In genomic region chr21:45033791-45034555, GRCh38 we compare ENCODE assay signal across 2 cellular contexts.
TF ChIP-seq lines count a peak whose summit lies in the region.

No MANE protein-coding gene starts in this region.

TF ChIP-seq in liver, 16 proteins besides CTCF, POLR2A, EP300 and RAD21:
- peak; percentile 11 for TF ChIP-seq SP1 (IDR thresholded peaks at IDR 0.05)
- TF ChIP-seq NR2F2 (IDR thresholded peaks at IDR 0.05): peak; percentile 35
- no peak for TF ChIP-seq REST (IDR thresholded peaks at IDR 0.05)
- TF ChIP-seq FOXA1 (IDR thresholded peaks at IDR 0.05): no peak
TF ChIP-seq in liver: peak in this region for 2.

TF ChIP-seq in HepG2, 621 proteins besides CTCF, POLR2A, EP300 and RAD21:
- TF ChIP-seq PBX3 (CRISPR knock-in tag; IDR thresholded peaks at IDR 0.05; ENCODE audit: borderline replicate concordance) (no peak), HIC2 (CRISPR knock-in tag; IDR thresholded peaks at IDR 0.05; ENCODE audit: low read depth) (no peak), ZBTB8A (CRISPR knock-in tag; IDR thresholded peaks at IDR 0.05; ENCODE audit: borderline replicate concordance, low read depth) (no peak), RARG (CRISPR knock-in tag; IDR thresholded peaks at IDR 0.05; ENCODE audit: low read depth) (no peak), GLI4 (CRISPR knock-in tag; IDR thresholded peaks at IDR 0.05; ENCODE audit: borderline replicate concordance) (no peak), ZNF839 (CRISPR knock-in tag; IDR thresholded peaks at IDR 0.05; ENCODE audit: borderline replicate concordance) (no peak), NPAS2 (CRISPR knock-in tag; IDR thresholded peaks at IDR 0.05; ENCODE audit: borderline replicate concordance) (no peak), ATF4 (CRISPR knock-in tag; IDR thresholded peaks at IDR 0.05) (no peak), ZKSCAN5 (CRISPR knock-in tag; IDR thresholded peaks at IDR 0.05) (no peak), ESRRA (CRISPR knock-in tag; IDR thresholded peaks at IDR 0.05; ENCODE audit: low read depth) (no peak), ZNF773 (CRISPR knock-in tag; IDR thresholded peaks at IDR 0.05; ENCODE audit: borderline replicate concordance) (no peak), IRF9 (CRISPR knock-in tag; IDR thresholded peaks at IDR 0.05; ENCODE audit: borderline replicate concordance) (no peak), ZNF329 (CRISPR knock-in tag; IDR thresholded peaks at IDR 0.05; ENCODE audit: low read depth) (no peak), ZNF574 (CRISPR knock-in tag; IDR thresholded peaks at IDR 0.05) (no peak), ZSCAN12 (CRISPR knock-in tag; IDR thresholded peaks at IDR 0.05) (no peak), ZNF710 (CRISPR knock-in tag; IDR thresholded peaks at IDR 0.05; ENCODE audit: borderline replicate concordance) (no peak)
